In genomic region chrX:118346258-118347094, GRCh38 we compare ENCODE assay signal across 8 cellular contexts. TPM values are rescaled to one million over a fixed set of nuclear protein-coding genes. Genes with fewer than 3 reads are reported as not detected.
DNase-seq lines count a peak whose midpoint lies in the region; ATAC-seq, FAIRE-seq and TF ChIP-seq lines count a peak whose summit lies in the region.

No MANE protein-coding gene starts in this region.

- peaks cover 36% of the 10 kb centered on the region for H3K4me1 ChIP-seq in A549
- H3K4me1 ChIP-seq in PC-3 (ENCODE audit: insufficient read depth, low read length), result peaks cover 25% of the 10 kb centered on the region
- peaks cover 6% of the 10 kb centered on the region for H3K4me1 ChIP-seq in parathyroid adenoma
- H3K4me1 ChIP-seq in upper lobe of right lung, result peaks cover 14% of the 10 kb centered on the region

- CTCF ChIA-PET in A549 (lab: Yijun Ruan, JAX) (no interaction called here), PC-3 (lab: Charles Lee) (interaction anchor here (0.6 kb wide), 1 partner anchor 1123 kb away, joined by 4 read pairs; no protein-coding TSS in a partner anchor)

- intact Hi-C loops in PC-3 (cut with micrococcal nuclease), result loop anchor here (2.0 to 5.0 kb wide), 2 partner anchors 14 to 354 kb away; no protein-coding TSS in a partner anchor
- intact Hi-C loops in upper lobe of right lung (cut with DNase I), result no loop called here

- peak overlapping the region; percentile 96 to 98 for H3K27ac ChIP-seq in A549
- peak overlapping the region; percentile 100 for H3K27ac ChIP-seq in PC-3 (ENCODE audit: low read length)
- H3K27ac ChIP-seq in parathyroid adenoma, result peak overlapping the region; percentile 86
- H3K27ac ChIP-seq in upper lobe of right lung, result peak overlapping the region; percentile 90

- TF ChIP-seq POLR2A in A549 (IDR thresholded peaks at IDR 0.05; ENCODE audit: low read length), result no peak

- H3K79me2 ChIP-seq in PC-3 (ENCODE audit: low read length) (peaks cover 54% of the 10 kb centered on the region), parathyroid adenoma (no peaks in the 10 kb centered on the region)

- POLR2A ChIA-PET in A549 (lab: Yijun Ruan, JAX) (no interaction called here), PC-3 (lab: Charles Lee; ENCODE audit: unreplicated experiment) (interaction anchor here (0.6 kb wide), 1 partner anchor 204 kb away, joined by 3 read pairs; no protein-coding TSS in a partner anchor)

- peaks cover 28% of the 10 kb centered on the region for H4K20me1 ChIP-seq in PC-3 (ENCODE audit: low read length)

- no peaks in the 10 kb centered on the region for H3F3A ChIP-seq in PC-3 (ENCODE audit: low read length, unreplicated experiment)

- peak; percentile 69 to 72 for ATAC-seq in A549
- peak; percentile 15 for ATAC-seq in GM18868 (IDR thresholded peaks at IDR 0.05; ENCODE audit: unreplicated experiment)
- peak; percentile 24 for ATAC-seq in HG03159 (IDR thresholded peaks at IDR 0.05; ENCODE audit: unreplicated experiment)
- ATAC-seq in PC-3, result peak; percentile 29
- ATAC-seq in upper lobe of right lung, result peak; percentile 42

- DNase-seq in A549 (ENCODE audit: low read depth in 1 of 2, low spot score in 1 of 2), result peak; percentile 43 to 46
- DNase-seq in PC-3, result peak; percentile 20
- DNase-seq in activated gamma-delta T cell (lab: John Stamatoyannopoulos, UW), result peak; percentile 35
- peak; percentile 27 for DNase-seq in glomerular visceral epithelial cell (ENCODE audit: extremely low spot score)
- peak; percentile 73 for DNase-seq in upper lobe of right lung

- H3K9ac ChIP-seq in PC-3 (ENCODE audit: low read length), result peak overlapping the region; percentile 98
- peak overlapping the region; percentile 29 for H3K9ac ChIP-seq in parathyroid adenoma

- H3K4me3 ChIP-seq in A549 (peak overlapping the region; percentile 98), PC-3 (ENCODE audit: low read length) (peak overlapping the region; percentile 96), parathyroid adenoma (ENCODE audit: low read depth, low read length) (peak overlapping the region; percentile 61), upper lobe of right lung (peak overlapping the region; percentile 68)

- TSS peak; percentile 47 for BruUV-seq in PC-3 (replicated peaks; lab: Mats Ljungman, UMichigan)

- TF ChIP-seq CTCF in A549 (IDR thresholded peaks at IDR 0.05) (no peak), PC-3 (conservative IDR thresholded peaks at IDR 0.05; ENCODE audit: low read depth, low read length) (no peak), parathyroid adenoma (IDR thresholded peaks at IDR 0.05) (no peak), upper lobe of right lung (IDR thresholded peaks at IDR 0.05) (no peak)

- FAIRE-seq in A549 (lab: Jason Lieb, UNC), result no peak

- peak overlapping the region; percentile 90 for H2AFZ ChIP-seq in PC-3 (ENCODE audit: low read length)
- peak overlapping the region; percentile 85 for H2AFZ ChIP-seq in parathyroid adenoma

- no peaks in the 10 kb centered on the region for H3K27me3 ChIP-seq in PC-3 (ENCODE audit: low read length)
- no peaks in the 10 kb centered on the region for H3K27me3 ChIP-seq in parathyroid adenoma (ENCODE audit: control insufficient read depth, insufficient read depth, low read length)
- no peaks in the 10 kb centered on the region for H3K27me3 ChIP-seq in upper lobe of right lung

- TF ChIP-seq EP300 in A549 (IDR thresholded peaks at IDR 0.05), result no peak

- WGBS in A549 (ENCODE audit: missing lambda C conversion rate), result under 1% methylated on average over 22 of the region's 51 CpGs

- H3K4me2 ChIP-seq in A549 (peak overlapping the region; percentile 88), PC-3 (ENCODE audit: low read length) (peak overlapping the region; percentile 92), parathyroid adenoma (ENCODE audit: low read length) (peak overlapping the region; percentile 68)

- H3K36me3 ChIP-seq in PC-3 (ENCODE audit: low read depth, low read length) (no peaks in the 10 kb centered on the region), parathyroid adenoma (ENCODE audit: control insufficient read depth, insufficient read depth, low read length) (no peaks in the 10 kb centered on the region), upper lobe of right lung (no peaks in the 10 kb centered on the region)

- no peaks in the 10 kb centered on the region for H3K9me2 ChIP-seq in PC-3 (replicated peaks; ENCODE audit: low read length)

- no peak for TF ChIP-seq RAD21 in A549 (conservative IDR thresholded peaks at IDR 0.05 in 1 of 2, IDR thresholded peaks at IDR 0.05 in 1 of 2)

- no peaks in the 10 kb centered on the region for H3K9me3 ChIP-seq in A549
- no peaks in the 10 kb centered on the region for H3K9me3 ChIP-seq in PC-3 (ENCODE audit: low read length)
- H3K9me3 ChIP-seq in parathyroid adenoma (ENCODE audit: control insufficient read depth, low read length), result no peaks in the 10 kb centered on the region
- no peaks in the 10 kb centered on the region for H3K9me3 ChIP-seq in upper lobe of right lung

TF ChIP-seq in A549, 52 proteins besides CTCF, POLR2A, EP300 and RAD21:
- no peak for TF ChIP-seq HES2 (IDR thresholded peaks at IDR 0.05)
- TF ChIP-seq KDM1A (IDR thresholded peaks at IDR 0.05; ENCODE audit: low read depth), result no peak
- no peak for TF ChIP-seq MAFK (IDR thresholded peaks at IDR 0.05; ENCODE audit: partially characterized antibody)
- no peak for TF ChIP-seq FOSB (CRISPR knock-in tag; IDR thresholded peaks at IDR 0.05)
- TF ChIP-seq PHF8 (IDR thresholded peaks at IDR 0.05; ENCODE audit: borderline replicate concordance, low read depth), result peak; percentile 51; the same call in 1 of the 2 replicates
- TF ChIP-seq TP53 (CRISPR knock-in tag; IDR thresholded peaks at IDR 0.05), result no peak
- no peak for TF ChIP-seq JUNB (IDR thresholded peaks at IDR 0.05)
- TF ChIP-seq SMC3 (IDR thresholded peaks at IDR 0.05), result no peak
- no peak for TF ChIP-seq JUN (IDR thresholded peaks at IDR 0.05)
- TF ChIP-seq KDM5A (IDR thresholded peaks at IDR 0.05), result 0 out of 2 replicates have a peak, but pooled peaks have one; percentile 43
- no peak for TF ChIP-seq NFE2L2 (conservative IDR thresholded peaks at IDR 0.05; ENCODE audit: low read length)
- no peak for TF ChIP-seq ZSCAN20 (CRISPR knock-in tag; IDR thresholded peaks at IDR 0.05)
- TF ChIP-seq RARB (CRISPR knock-in tag; IDR thresholded peaks at IDR 0.05), result no peak

RNA-seq across cellular contexts. Expression of gene WDR44, which starts 0.6 kb away (rescaled TPM):
- polyA plus RNA-seq in A549 (2011; rRNA removed) (15.7 and 22.1 TPM in 2 replicates), A549 (2017; fragmentation: RNase III; extraction: RNeasy Plus Mini Kit Qiagen cat#74134 plus additional on column Dnase treatment) (9.9 to 10.2 TPM (median 10.2 TPM) in 3 replicates)
- polyA plus RNA-seq in A549 (2012; cell fraction: cytosol; rRNA removed), result 3.1 and 3.3 TPM in 2 replicates
- polyA plus RNA-seq in A549 (2012; cell fraction: nucleus; rRNA removed), result 4.9 and 5.4 TPM in 2 replicates
- 7.3 and 9.5 TPM in 2 replicates for polyA minus RNA-seq in A549 (2011; rRNA and poly(A)+ RNA removed)
- total RNA-seq in PC-3 (2014; rRNA removed) (10.5 and 16.2 TPM in 2 replicates), upper lobe of right lung (14.2 TPM)

Comparison
In these comparisons a context has a peak if more than half of its experiments do, and no peak if none do; other contexts are left out.
1. Peak in every context shown above with its lines: DNase-seq, ATAC-seq, H3K4me3 ChIP-seq and H3K27ac ChIP-seq.
2. ATAC-seq: peak in every context shown above with its lines; median percentile 70 in A549; 42 in upper lobe of right lung; 29 in PC-3; 24 in HG03159; 15 in GM18868.
3. DNase-seq: peak in every context shown above with its lines; median percentile 73 in upper lobe of right lung; 44 in A549; 35 in activated gamma-delta T cell; 27 in glomerular visceral epithelial cell; 20 in PC-3.